In genomic region chr15:40470423-40471104, GRCh38 we compare ENCODE assay signal across 8 cellular contexts. TPM values are rescaled to one million over a fixed set of nuclear protein-coding genes. Genes with fewer than 3 reads are reported as not detected.
DNase-seq lines count a peak whose midpoint lies in the region; ATAC-seq, FAIRE-seq and TF ChIP-seq lines count a peak whose summit lies in the region.

Gene CHST14 (plus strand): TSS chr15:40470984. CDS start chr15:40471214, 230 bp downstream.

- 0% methylated on average over 1 of the region's 52 CpGs for WGBS in A549 (ENCODE audit: missing lambda C conversion rate)
- 9% methylated on average over 9 of the region's 52 CpGs for WGBS in suprapubic skin

- H3K36me3 Mint-ChIP-seq in naive B cell: no peaks in the 10 kb centered on the region

- no peaks in the 10 kb centered on the region for H3K9me2 ChIP-seq in PC-9 (ENCODE audit: insufficient read depth)

- H3F3A ChIP-seq in PC-9 (ENCODE audit: insufficient read depth, low read depth): peaks cover 22% of the 10 kb centered on the region; the same call in 1 of the 2 replicates

- in situ Hi-C loops in GM13976 (cut with MboI; ENCODE audit: low sequenced_read_pairs, unreplicated experiment): no loop called here

- H3K4me3 ChIP-seq in A549: peak within 1 kb of the TSS; percentile 96
- H3K4me3 ChIP-seq in PC-9: peak within 1 kb of the TSS; percentile 66
- peak within 1 kb of the TSS; percentile 68 to 81 (median 74) for H3K4me3 ChIP-seq in fibroblast of lung (replicated peaks in 1 of 4; ENCODE audit: control extremely low read depth in 1 of 4, insufficient read depth in 1 of 4, low read depth in 3 of 4, low read length in 4 of 4)
- H3K4me3 ChIP-seq in suprapubic skin: peak within 1 kb of the TSS; percentile 92

- no peak for TF ChIP-seq EP300 in A549 (IDR thresholded peaks at IDR 0.05)
- no peak for TF ChIP-seq EP300 in suprapubic skin (IDR thresholded peaks at IDR 0.05)

- peak; percentile 81 to 86 for ATAC-seq in A549
- peak; percentile 47 for ATAC-seq in HG03108 (IDR thresholded peaks at IDR 0.05; ENCODE audit: unreplicated experiment)
- peak; percentile 80 to 85 for ATAC-seq in naive B cell (ENCODE audit: low read depth in 2 of 2)

- H3K9me3 ChIP-seq in A549 (no peaks in the 10 kb centered on the region), PC-9 (ENCODE audit: insufficient read depth, low read depth) (no peaks in the 10 kb centered on the region), fibroblast of lung (ENCODE audit: control insufficient read depth, insufficient read depth, low read depth, low read length) (no peaks in the 10 kb centered on the region), suprapubic skin (no peaks in the 10 kb centered on the region)

- peak; percentile 42 for TF ChIP-seq POLR2A in A549 (IDR thresholded peaks at IDR 0.05; ENCODE audit: low read length)
- no peak for TF ChIP-seq POLR2A in suprapubic skin (IDR thresholded peaks at IDR 0.05)

- DNase-seq in A549 (ENCODE audit: low read depth in 1 of 2, low spot score in 1 of 2) (peak; percentile 37 to 48), GM13976 (ENCODE audit: low spot score) (peak; percentile 91), PC-9 (peak; percentile 58 to 61), fibroblast of lung (ENCODE audit: low read depth in 2 of 2) (peak; percentile 35 to 45), naive B cell (peak; percentile 65), suprapubic skin (ENCODE audit: low spot score in 2 of 2) (peak in 1 of 2 donors; percentile 73)
- peak; percentile 20 to 49 for DNase-seq in activated T-helper 1 cell treated with anti-CD3 and anti-CD28 coated beads, Interleukin-2, amount 50 U/mL, for 16 hours (ENCODE audit: low read depth in 1 of 2, low spot score in 1 of 2)

- H3K9me3 Mint-ChIP-seq in naive B cell: no peaks in the 10 kb centered on the region

- peaks cover 5 to 26% (median 10%) of the 10 kb centered on the region in 3 donors for H3K4me1 Mint-ChIP-seq in naive B cell

- peaks cover 12% of the 10 kb centered on the region for H3K4me1 ChIP-seq in A549
- H3K4me1 ChIP-seq in PC-9 (replicated peaks; ENCODE audit: insufficient read depth): peaks cover 17% of the 10 kb centered on the region
- peaks cover 3% of the 10 kb centered on the region for H3K4me1 ChIP-seq in fibroblast of lung (ENCODE audit: control insufficient read depth, extremely low read depth, insufficient read depth, low read length)
- peaks cover 37% of the 10 kb centered on the region for H3K4me1 ChIP-seq in suprapubic skin

- 0 out of 2 replicates have a peak, but pooled peaks cover 7% of the 10 kb centered on the region for H3K79me2 ChIP-seq in PC-9 (ENCODE audit: low read depth)
- H3K79me2 ChIP-seq in fibroblast of lung (ENCODE audit: control insufficient read depth, insufficient read depth, low read length): peaks cover 2% of the 10 kb centered on the region

- peak within 1 kb of the TSS; percentile 66 to 95 (median 92) for H3K27ac Mint-ChIP-seq in naive B cell

- peak within 1 kb of the TSS; percentile 96 for H3K4me2 ChIP-seq in A549
- peak within 1 kb of the TSS; percentile 89 for H3K4me2 ChIP-seq in PC-9
- peak within 1 kb of the TSS; percentile 98 for H3K4me2 ChIP-seq in fibroblast of lung (ENCODE audit: extremely low read depth, insufficient read depth, low read length)

- H3K27ac ChIP-seq in A549 (peak within 1 kb of the TSS; percentile 98), PC-9 (peak within 1 kb of the TSS; percentile 31), fibroblast of lung (ENCODE audit: insufficient read depth, low read length) (peak within 1 kb of the TSS; percentile 54), suprapubic skin (peak within 1 kb of the TSS; percentile 65)

- POLR2A ChIA-PET in A549 (lab: Yijun Ruan, JAX): interaction anchor here (0.5 to 1.4 kb wide), 2 partner anchors 11 to 76 kb away, joined by 3 to 16 read pairs; no protein-coding TSS in a partner anchor
- POLR2A ChIA-PET in PC-9 (lab: Charles Lee; ENCODE audit: unreplicated experiment): interaction anchor here (0.5 kb wide), 1 partner anchor 98 kb away, joined by 3 read pairs; the partner anchor contains the start of gene RPUSD2

- peak within 1 kb of the TSS; percentile 73 for H3K9ac ChIP-seq in fibroblast of lung (ENCODE audit: insufficient read depth, low read length)

- H4K20me1 ChIP-seq in PC-9 (ENCODE audit: insufficient read depth) (no peaks in the 10 kb centered on the region), fibroblast of lung (ENCODE audit: control insufficient read depth, extremely low read depth, insufficient read depth, low read length) (no peaks in the 10 kb centered on the region)

- intact Hi-C loops in PC-9 (cut with micrococcal nuclease; ENCODE audit: unreplicated experiment): loop anchor here (2.0 to 5.0 kb wide), 3 partner anchors 30 to 94 kb away; partner anchors contain the start of genes BAHD1 and CCDC32

- no peaks in the 10 kb centered on the region for H3K27me3 ChIP-seq in PC-9 (ENCODE audit: insufficient read depth, low read depth)
- H3K27me3 ChIP-seq in fibroblast of lung (ENCODE audit: control insufficient read depth, insufficient read depth, low read length): no peaks in the 10 kb centered on the region
- H3K27me3 ChIP-seq in suprapubic skin: no peaks in the 10 kb centered on the region

- no peaks in the 10 kb centered on the region for H3K27me3 Mint-ChIP-seq in naive B cell

- no TSS peak for BruUV-seq in PC-9 (replicated peaks; lab: Mats Ljungman, UMichigan)

- H3K36me3 ChIP-seq in PC-9 (ENCODE audit: low read depth) (no peaks in the 10 kb centered on the region), fibroblast of lung (ENCODE audit: control insufficient read depth, insufficient read depth, low read length) (no peaks in the 10 kb centered on the region), suprapubic skin (peaks cover 17% of the 10 kb centered on the region)

- no peak for FAIRE-seq in A549 (lab: Jason Lieb, UNC)

- no peak for TF ChIP-seq CTCF in A549 (IDR thresholded peaks at IDR 0.05)
- TF ChIP-seq CTCF in GM13976 (IDR thresholded peaks at IDR 0.05; ENCODE audit: borderline replicate concordance, control extremely low read depth, extremely low read depth, insufficient read depth, missing control alignments): no peak
- no peak for TF ChIP-seq CTCF in PC-9 (conservative IDR thresholded peaks at IDR 0.05)
- TF ChIP-seq CTCF in fibroblast of lung (conservative IDR thresholded peaks at IDR 0.05 in 1 of 2, IDR thresholded peaks at IDR 0.05 in 1 of 2; ENCODE audit: low read depth in 1 of 2, low read length in 2 of 2): no peak
- no peak for TF ChIP-seq CTCF in suprapubic skin (IDR thresholded peaks at IDR 0.05)

- no peak for TF ChIP-seq RAD21 in A549 (conservative IDR thresholded peaks at IDR 0.05 in 1 of 2, IDR thresholded peaks at IDR 0.05 in 1 of 2)

- CTCF ChIA-PET in A549 (lab: Yijun Ruan, JAX): interaction anchor here (0.5 to 2.7 kb wide), 4 partner anchors 9 to 715 kb away, joined by 3 to 12 read pairs (median 4); no protein-coding TSS in a partner anchor
- CTCF ChIA-PET in PC-9 (lab: Charles Lee): no interaction called here

- H2AFZ ChIP-seq in PC-9 (peak within 1 kb of the TSS; percentile 72), fibroblast of lung (ENCODE audit: low read length) (peak within 1 kb of the TSS; percentile 91)

- H3K4me3 Mint-ChIP-seq in naive B cell: peak within 1 kb of the TSS; percentile 86 to 95 (median 88)

TF ChIP-seq in A549, 52 proteins besides CTCF, POLR2A, EP300 and RAD21:
- TF ChIP-seq SMC3 (IDR thresholded peaks at IDR 0.05) (no peak), USF2 (IDR thresholded peaks at IDR 0.05) (no peak), JUN (IDR thresholded peaks at IDR 0.05) (peak in 1 of 2 experiments; percentile 41; a peak in 1 of 5 replicates), MAX (IDR thresholded peaks at IDR 0.05) (peak; percentile 39; the same call in 1 of the 2 replicates)

RNA-seq across cellular contexts. Expression of gene CHST14, which starts in this region (rescaled TPM):
- polyA plus RNA-seq in A549 (2011; rRNA removed) (8.6 and 9.8 TPM in 2 replicates), A549 (2017; fragmentation: RNase III; extraction: RNeasy Plus Mini Kit Qiagen cat#74134 plus additional on column Dnase treatment) (8.7 to 11.0 TPM (median 10.8 TPM) in 3 replicates), fibroblast of lung (18.1 and 18.8 TPM in 2 replicates), naive B cell (ENCODE audit: low read depth in 6 of 6) (1 to 10 TPM; 1.4 to 3.2 (median 2.2) TPM)
- 9.0 and 11.9 TPM in 2 replicates for polyA plus RNA-seq in A549 (2012; cell fraction: cytosol; rRNA removed)
- 12.5 and 13.2 TPM in 2 replicates for polyA plus RNA-seq in A549 (2012; cell fraction: nucleus; rRNA removed)
- polyA minus RNA-seq in A549 (2011; rRNA and poly(A)+ RNA removed): 9.0 and 9.4 TPM in 2 replicates
- total RNA-seq in PC-9 (2021) (30.6 and 34.3 TPM in 2 replicates), fibroblast of lung (6.7 and 7.4 TPM in 2 replicates), suprapubic skin (10 to 100 TPM in 1 of 4 donors, 1 to 10 TPM in 3; 6.9 to 13.6 (median 8.3) TPM)
- 29.5 and 30.1 TPM in 2 replicates for polyA plus RNA-seq in fibroblast of lung (2012)
- polyA minus RNA-seq in fibroblast of lung (ENCODE audit: low replicate concordance): 24.2 and 28.1 TPM in 2 replicates

Comparison
In these comparisons a context has a peak if more than half of its experiments do, and no peak if none do; other contexts are left out.
1. H3K27ac ChIP-seq: peak in every context shown above with its lines; median percentile 98 in A549; 65 in suprapubic skin; 54 in fibroblast of lung; 31 in PC-9.